ENCODE assay signal across 1 cellular context in the genomic region with DNA sequence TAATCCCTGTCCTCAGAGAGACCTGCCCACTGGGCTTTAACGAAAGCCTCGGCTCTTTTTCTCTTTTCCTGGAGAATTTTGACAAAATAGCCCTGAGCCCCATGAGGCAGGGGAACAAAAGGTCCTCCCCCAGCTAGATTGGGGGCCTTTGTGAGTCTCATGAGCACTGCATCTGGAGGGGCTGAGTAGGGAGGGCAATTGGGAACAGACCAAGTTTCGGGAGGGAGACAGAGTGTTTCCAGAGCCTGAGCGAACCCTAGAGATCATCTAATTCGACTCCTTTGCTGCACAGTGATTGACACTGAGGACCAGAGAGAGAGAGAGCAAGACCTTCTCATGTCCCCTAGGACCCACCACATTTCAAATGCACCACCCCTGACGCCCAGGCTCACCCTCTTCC.
TF ChIP-seq lines count a peak whose summit lies in the region.

No MANE protein-coding gene starts in this region.

TF ChIP-seq in IMR-90, 13 proteins besides CTCF, POLR2A, EP300 and RAD21 (continued from another document):
- TF ChIP-seq, protein P1, sequence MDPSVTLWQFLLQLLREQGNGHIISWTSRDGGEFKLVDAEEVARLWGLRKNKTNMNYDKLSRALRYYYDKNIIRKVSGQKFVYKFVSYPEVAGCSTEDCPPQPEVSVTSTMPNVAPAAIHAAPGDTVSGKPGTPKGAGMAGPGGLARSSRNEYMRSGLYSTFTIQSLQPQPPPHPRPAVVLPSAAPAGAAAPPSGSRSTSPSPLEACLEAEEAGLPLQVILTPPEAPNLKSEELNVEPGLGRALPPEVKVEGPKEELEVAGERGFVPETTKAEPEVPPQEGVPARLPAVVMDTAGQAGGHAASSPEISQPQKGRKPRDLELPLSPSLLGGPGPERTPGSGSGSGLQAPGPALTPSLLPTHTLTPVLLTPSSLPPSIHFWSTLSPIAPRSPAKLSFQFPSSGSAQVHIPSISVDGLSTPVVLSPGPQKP (IDR thresholded peaks at IDR 0.05; ENCODE audit: borderline replicate concordance, low read depth, low read length): no peak
- TF ChIP-seq CEBPB (IDR thresholded peaks at IDR 0.05; ENCODE audit: low read depth, low read length) (no peak), CHD1 (IDR thresholded peaks at IDR 0.05; ENCODE audit: low read depth, low read length) (no peak), MAZ (IDR thresholded peaks at IDR 0.05; ENCODE audit: borderline replicate concordance, low read depth, low read length) (no peak)
TF ChIP-seq in IMR-90: peak in this region for 0.
